In the genomic region with DNA sequence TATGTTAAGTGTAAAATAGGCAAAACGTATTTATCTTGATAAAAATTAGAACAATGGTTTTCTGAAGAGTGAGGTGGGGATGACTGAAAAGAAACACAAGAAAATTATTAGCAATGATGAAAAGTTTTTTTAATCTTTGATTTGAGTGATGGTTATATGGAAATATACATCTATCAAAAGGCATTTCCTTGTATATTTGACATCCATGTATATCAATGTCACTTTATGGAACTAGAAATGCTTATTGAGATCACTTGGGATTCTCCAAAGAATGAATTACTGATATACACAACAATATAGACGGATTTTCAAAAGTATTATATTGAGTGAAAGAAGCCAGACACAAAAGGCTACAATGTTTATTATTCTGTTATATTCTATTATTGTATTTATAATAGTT, we compare ENCODE assay signal across 5 cellular contexts.
"Had no signal": no experiment of that assay in that cellular context is flagged by ENCODE, and none has a peak within 500 bp of the region (broad histone marks: within the 10 kb centered on the region; RNA-seq: fewer than 3 reads in every experiment).

No MANE protein-coding gene starts in this region.

- H3K27ac ChIP-seq: HL-60 had no signal

- DNase-seq: IMR-90, KBM-7, KG1 had no signal

- H3K4me3 ChIP-seq: K562 had no signal
